In genomic region chr1:224497714-224498573, GRCh38 we compare ENCODE assay signal across 8 cellular contexts.
DNase-seq lines count a peak whose midpoint lies in the region; ATAC-seq, FAIRE-seq and TF ChIP-seq lines count a peak whose summit lies in the region.

No MANE protein-coding gene starts in this region.

- no peak for TF ChIP-seq EP300 in K562 (IDR thresholded peaks at IDR 0.05; ENCODE audit: low read length)

- peak; percentile 83 for ATAC-seq in CD4-positive, alpha-beta T cell (ENCODE audit: poor library complexity)
- ATAC-seq in GM19397 (IDR thresholded peaks at IDR 0.05; ENCODE audit: unreplicated experiment) (peak; percentile 95), HG03469 (IDR thresholded peaks at IDR 0.05; ENCODE audit: unreplicated experiment) (peak; percentile 87), K562 (no peak)

- H3K4me2 ChIP-seq in K562 (ENCODE audit: insufficient read depth, low read length) = no peak overlapping the region

- no peaks in the 10 kb centered on the region for H3K9me1 ChIP-seq in K562 (ENCODE audit: control insufficient read depth, insufficient read depth, low read length)

- intact Hi-C loops in CD4-positive, alpha-beta T cell (cut with DNase I, micrococcal nuclease) = no loop called here
- intact Hi-C loops in K562 (cut with micrococcal nuclease) (no loop called here), kidney (cut with DNase I) (no loop called here)

- H3K27ac Mint-ChIP-seq in CD4-positive, alpha-beta T cell = peak overlapping the region; percentile 11
- H3K27ac Mint-ChIP-seq in T-helper 1 cell treated with Interleukin-12 subunit alpha and Interleukin-12 subunit beta and Interleukin-4 antibody, amounts not matched to agents 30 μg/mL and 1 μg/mL, for 36 hours = peak overlapping the region; percentile 94

- H3K4me3 Mint-ChIP-seq in CD4-positive, alpha-beta T cell = peak overlapping the region; percentile 18
- peak overlapping the region; percentile 74 for H3K4me3 Mint-ChIP-seq in T-helper 1 cell treated with Interleukin-12 subunit alpha and Interleukin-12 subunit beta and Interleukin-4 antibody, amounts not matched to agents 30 μg/mL and 1 μg/mL, for 36 hours

- H2AFZ ChIP-seq in K562 (ENCODE audit: low read depth, low read length) = no peak overlapping the region

- FAIRE-seq in K562 (lab: Jason Lieb, UNC) (no peak), kidney (lab: Jason Lieb, UNC) (no peak)

- H4K20me1 ChIP-seq in K562 (replicated peaks; ENCODE audit: control insufficient read depth, insufficient read depth, low read length) = no peaks in the 10 kb centered on the region

- H3K4me1 Mint-ChIP-seq in CD4-positive, alpha-beta T cell (ENCODE audit: low read depth) = peaks cover 37% of the 10 kb centered on the region
- peaks cover 59% of the 10 kb centered on the region for H3K4me1 Mint-ChIP-seq in T-helper 1 cell treated with Interleukin-12 subunit alpha and Interleukin-12 subunit beta and Interleukin-4 antibody, amounts not matched to agents 30 μg/mL and 1 μg/mL, for 36 hours (ENCODE audit: low read depth)

- no TSS peak for BruUV-seq in K562 (replicated peaks; lab: Mats Ljungman, UMichigan)

- peak in 8 of 10 experiments; percentile 5 to 50 (median 34) for DNase-seq in CD4-positive, alpha-beta T cell
- no peak for DNase-seq in K562 (ENCODE audit: extremely low read depth in 1 of 4, low spot score in 3 of 4)
- no peak for DNase-seq in kidney
- DNase-seq in stimulated activated CD4-positive, alpha-beta T cell treated with anti-CD3 and anti-CD28 coated beads, Interleukin-4, amount 100 ng/mL, for 4 hours = peak; percentile 54 to 65
- no peak for DNase-seq in NCI-H510A treated with DMSO at 0.1 percent for 48 hours (lab: John Stamatoyannopoulos, UW)

- POLR2A ChIA-PET in CD4-positive, alpha-beta T cell (lab: Charles Lee) = interaction anchor here (1.1 kb wide), 1 partner anchor 15 kb away, joined by 4 read pairs; no protein-coding TSS in a partner anchor
- POLR2A ChIA-PET in K562 (lab: Yijun Ruan, JAX) = interaction anchor here (0.6 to 1.6 kb wide), 5 partner anchors 9 to 46 kb away, joined by 3 to 9 read pairs (median 3); no protein-coding TSS in a partner anchor

- 14% methylated on average over 3 of the region's 3 CpGs for WGBS in K562 (ENCODE audit: insufficient coverage, low coverage, missing lambda C conversion rate)

- in situ Hi-C loops in K562 (cut with MboI) = no loop called here

- H3K79me2 ChIP-seq in K562 (ENCODE audit: control insufficient read depth, insufficient read depth, low read length) = no peaks in the 10 kb centered on the region

- no peaks in the 10 kb centered on the region for H3K27me3 Mint-ChIP-seq in CD4-positive, alpha-beta T cell
- no peaks in the 10 kb centered on the region for H3K27me3 Mint-ChIP-seq in T-helper 1 cell treated with Interleukin-12 subunit alpha and Interleukin-12 subunit beta and Interleukin-4 antibody, amounts not matched to agents 30 μg/mL and 1 μg/mL, for 36 hours (ENCODE audit: low read depth)

- TF ChIP-seq RAD21 in K562 (CRISPR knock-in tag; conservative IDR thresholded peaks at IDR 0.05 in 1 of 2, IDR thresholded peaks at IDR 0.05 in 1 of 2) = no peak

- no peak overlapping the region for H3K9ac ChIP-seq in K562 (ENCODE audit: insufficient read depth in 1 of 2, low read depth in 2 of 2, low read length in 2 of 2)
- no peak overlapping the region for H3K9ac ChIP-seq in kidney (ENCODE audit: low read length in 2 of 2)

- TF ChIP-seq CTCF in CD4-positive, alpha-beta T cell (IDR thresholded peaks at IDR 0.05) = no peak
- TF ChIP-seq CTCF in K562 (IDR thresholded peaks at IDR 0.05 in 2 of 3, conservative IDR thresholded peaks at IDR 0.05 in 1 of 3; ENCODE audit: insufficient read depth in 2 of 3, low read depth in 1 of 3, low read length in 3 of 3) (no peak), kidney (IDR thresholded peaks at IDR 0.05; ENCODE audit: borderline replicate concordance, extremely low read depth, insufficient read depth) (no peak)

- H3K36me3 Mint-ChIP-seq in CD4-positive, alpha-beta T cell (ENCODE audit: low read depth) = no peaks in the 10 kb centered on the region
- peaks cover 7% of the 10 kb centered on the region for H3K36me3 Mint-ChIP-seq in T-helper 1 cell treated with Interleukin-12 subunit alpha and Interleukin-12 subunit beta and Interleukin-4 antibody, amounts not matched to agents 30 μg/mL and 1 μg/mL, for 36 hours (ENCODE audit: low read depth)

- H3K27me3 ChIP-seq in CD4-positive, alpha-beta T cell (ENCODE audit: control insufficient read depth, insufficient read depth, low read length) = no peaks in the 10 kb centered on the region
- peaks cover 2 to 11% of the 10 kb centered on the region in 2 experiments; a peak in 2 of 5 replicates for H3K27me3 ChIP-seq in K562 (ENCODE audit: control insufficient read depth in 2 of 2, insufficient read depth in 2 of 2, low read length in 2 of 2)

- H3K4me1 ChIP-seq in K562 (replicated peaks in 1 of 2; ENCODE audit: control insufficient read depth in 2 of 2, insufficient read depth in 2 of 2, low read length in 2 of 2) (peaks cover 30 to 32% of the 10 kb centered on the region in 2 experiments), kidney (ENCODE audit: control insufficient read depth in 1 of 2, insufficient read depth in 1 of 2, low read depth in 1 of 2, low read length in 2 of 2) (peaks cover 6 to 8% of the 10 kb centered on the region in 2 donors)

- no peaks in the 10 kb centered on the region for H3K9me3 Mint-ChIP-seq in CD4-positive, alpha-beta T cell
- H3K9me3 Mint-ChIP-seq in T-helper 1 cell treated with Interleukin-12 subunit alpha and Interleukin-12 subunit beta and Interleukin-4 antibody, amounts not matched to agents 30 μg/mL and 1 μg/mL, for 36 hours = peaks cover 13% of the 10 kb centered on the region

- H3K4me3 ChIP-seq in K562 = no peak overlapping the region
- no peak overlapping the region for H3K4me3 ChIP-seq in kidney (ENCODE audit: low read length in 2 of 2)

- no peak for TF ChIP-seq POLR2A in K562 (conservative IDR thresholded peaks at IDR 0.05)

- H3K27ac ChIP-seq in CD4-positive, alpha-beta T cell (ENCODE audit: low read depth, low read length) = no peak overlapping the region
- H3K27ac ChIP-seq in K562 (ENCODE audit: extremely low read depth, low read depth, low read length) = no peak overlapping the region
- peak overlapping the region; percentile 74 to 76 for H3K27ac ChIP-seq in kidney (ENCODE audit: low read depth in 2 of 2, low read length in 2 of 2)

- no peaks in the 10 kb centered on the region for H3K36me3 ChIP-seq in K562 (ENCODE audit: control insufficient read depth, insufficient read depth, low read length)
- H3K36me3 ChIP-seq in kidney (ENCODE audit: control insufficient read depth in 1 of 2, insufficient read depth in 2 of 2, low read length in 2 of 2) = no peaks in the 10 kb centered on the region

- no peaks in the 10 kb centered on the region for H3K9me3 ChIP-seq in CD4-positive, alpha-beta T cell (ENCODE audit: control insufficient read depth, low read length)
- H3K9me3 ChIP-seq in K562 (replicated peaks; ENCODE audit: control insufficient read depth, insufficient read depth, low read depth, low read length) = peaks cover 6% of the 10 kb centered on the region
- no peaks in the 10 kb centered on the region for H3K9me3 ChIP-seq in kidney (ENCODE audit: control insufficient read depth in 1 of 2, low read length in 2 of 2)

- CTCF ChIA-PET in CD4-positive, alpha-beta T cell (lab: Charles Lee) = interaction anchor here (1.3 kb wide), 1 partner anchor 16 kb away, joined by 4 read pairs; no protein-coding TSS in a partner anchor
- CTCF ChIA-PET in K562 (lab: Yijun Ruan, JAX; ENCODE audit: low intra/inter-chr PET ratio) = no interaction called here

TF ChIP-seq in K562, 482 proteins besides CTCF, POLR2A, EP300 and RAD21 (continues in another document):
- TF ChIP-seq MAFK (IDR thresholded peaks at IDR 0.05; ENCODE audit: low read length) = 0 out of 2 replicates have a peak, but pooled peaks have one; percentile 17
- TF ChIP-seq TRIM25 (IDR thresholded peaks at IDR 0.05; ENCODE audit: borderline replicate concordance) = no peak
- TF ChIP-seq JUND (IDR thresholded peaks at IDR 0.05; ENCODE audit: borderline replicate concordance, low read depth, low read length) = 0 out of 2 replicates have a peak, but pooled peaks have one; percentile 9
- no peak; the same call in 2 of the 3 replicates for TF ChIP-seq JUND (tag; IDR thresholded peaks at IDR 0.05; ENCODE audit: borderline replicate concordance, low read depth, low read length)
- TF ChIP-seq E2F4 (CRISPR knock-in tag; IDR thresholded peaks at IDR 0.05; ENCODE audit: low read depth) = no peak
- 0 out of 2 replicates have a peak, but pooled peaks have one; percentile 42 for TF ChIP-seq NFE2 (IDR thresholded peaks at IDR 0.05; ENCODE audit: low read depth)
- TF ChIP-seq FOXA3 (CRISPR knock-in tag; conservative IDR thresholded peaks at IDR 0.05 in 1 of 2, IDR thresholded peaks at IDR 0.05 in 1 of 2) = no peak

Comparison
In these comparisons a context has a peak if more than half of its experiments do, and no peak if none do; other contexts are left out.
1. DNase-seq: peak in CD4-positive, alpha-beta T cell (8 of 10) and stimulated activated CD4-positive, alpha-beta T cell treated with anti-CD3 and anti-CD28 coated beads, Interleukin-4, amount 100 ng/mL, for 4 hours (2 of 2); none in K562 (0 of 4), kidney (single experiment) and NCI-H510A treated with DMSO at 0.1 percent for 48 hours (single experiment).
2. H3K27ac ChIP-seq: peak in kidney (2 of 2); none in CD4-positive, alpha-beta T cell (single experiment) and K562 (single experiment).